ENCODE assay signal across 14 cellular contexts in the genomic region with DNA sequence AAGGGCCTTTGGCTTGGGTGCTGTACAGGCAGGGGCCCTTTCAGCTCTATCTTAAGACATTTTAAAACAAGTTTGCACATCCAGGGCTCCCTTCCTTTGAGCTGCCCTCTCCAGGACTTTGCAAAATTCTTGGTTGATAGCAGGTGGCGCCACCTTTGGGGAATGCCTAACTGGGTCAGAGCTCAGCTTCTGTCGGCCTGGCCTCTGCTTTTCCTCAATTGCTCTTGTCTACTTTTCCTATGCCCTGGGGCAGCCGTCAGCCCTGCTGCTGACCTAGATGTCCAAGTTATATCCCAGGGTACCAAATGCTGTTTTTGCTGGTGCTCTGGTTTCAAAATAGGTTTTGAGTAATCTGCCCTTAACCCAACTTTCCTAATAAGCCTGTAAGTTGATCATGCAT.
A peak's percentile ranks its signal among the peaks of the same experiment; 100 is the strongest.
DNase-seq lines count a peak whose midpoint lies in the region; ATAC-seq, FAIRE-seq and TF ChIP-seq lines count a peak whose summit lies in the region.
"Had no signal": no experiment of that assay in that cellular context is flagged by ENCODE, and none has a peak within 500 bp of the region (broad histone marks: within the 10 kb centered on the region; RNA-seq: fewer than 3 reads in every experiment).

No MANE protein-coding gene starts in this region.

- TF ChIP-seq POLR2A in GM12891 (IDR thresholded peaks at IDR 0.05; ENCODE audit: low read depth, low read length) = no peak

- intact Hi-C loops in CD4-positive, alpha-beta T cell (cut with DNase I, micrococcal nuclease) = loop anchor here in 1 of 2 experiments (5.0 kb wide), 1 partner anchor 167 kb away; no protein-coding TSS in a partner anchor

- H3K4me1 Mint-ChIP-seq in CD4-positive, alpha-beta T cell (ENCODE audit: low read depth) = peaks cover 46% of the 10 kb centered on the region
- peaks cover 3% of the 10 kb centered on the region for H3K4me1 Mint-ChIP-seq in T-helper 2 cell treated with Interferon-gamma antibody and Interleukin-4, amounts not matched to agents 5 μg/mL and 100 μg/mL, for 36 hours (ENCODE audit: low read depth)
- no peaks in the 10 kb centered on the region for H3K4me1 Mint-ChIP-seq in nephron progenitor cell

- H3K9me3 ChIP-seq in CD4-positive, alpha-beta T cell (ENCODE audit: control insufficient read depth, low read length) = no peaks in the 10 kb centered on the region

- DNase-seq in CD4-positive, alpha-beta T cell = peak in 7 of 10 experiments; percentile 16 to 46 (median 25)
- DNase-seq in GM12891 (ENCODE audit: insufficient read length, low spot score) (no peak), iPS-NIHi7 (ENCODE audit: extremely low spot score) (peak; percentile 66), nephron progenitor cell (no peak), HuH-7 (ENCODE audit: low spot score) (no peak), GM19239 (ENCODE audit: insufficient read length, low spot score) (no peak), superior temporal gyrus (ENCODE audit: extremely low spot score) (no peak)
- DNase-seq in T-helper 2 cell treated with Interferon-gamma antibody and Interleukin-4, amounts not matched to agents 5 μg/mL and 100 μg/mL, for 36 hours (ENCODE audit: low spot score) = no peak
- DNase-seq: cortex of kidney; heart right ventricle; NCI-H510A treated with DMSO at 0.1 percent for 48 hours; stimulated activated naive CD8-positive, alpha-beta T cell treated with anti-CD3 and anti-CD28 coated beads, Interleukin-15, Interleukin-2, amounts not matched to agents 100 U/mL and 50 U/mL, for 24 hours; T1000 had no signal

- H3K27me3 ChIP-seq in CD4-positive, alpha-beta T cell (ENCODE audit: control insufficient read depth, insufficient read depth, low read length) = no peaks in the 10 kb centered on the region
- H3K27me3 ChIP-seq: heart right ventricle had no signal

- FAIRE-seq in GM12891 (lab: Jason Lieb, UNC) (peak; percentile 9), GM19239 (lab: Jason Lieb, UNC) (no peak)

- POLR2A ChIA-PET in CD4-positive, alpha-beta T cell (lab: Charles Lee) = interaction anchor here (0.8 to 1.2 kb wide), 4 partner anchors 17 to 69 kb away, joined by 3 to 7 read pairs (median 5); a partner anchor contains a TSS

- no peak overlapping the region for H3K27ac ChIP-seq in CD4-positive, alpha-beta T cell (ENCODE audit: low read depth, low read length)
- H3K27ac ChIP-seq: heart right ventricle, skin epidermis had no signal

- H3K27ac Mint-ChIP-seq in CD4-positive, alpha-beta T cell = peak overlapping the region; percentile 69
- H3K27ac Mint-ChIP-seq in T-helper 2 cell treated with Interferon-gamma antibody and Interleukin-4, amounts not matched to agents 5 μg/mL and 100 μg/mL, for 36 hours = peak overlapping the region; percentile 43
- H3K27ac Mint-ChIP-seq in nephron progenitor cell = no peak overlapping the region

- peak; percentile 52 for ATAC-seq in CD4-positive, alpha-beta T cell (ENCODE audit: poor library complexity)
- ATAC-seq: heart right ventricle; stimulated activated naive CD8-positive, alpha-beta T cell treated with anti-CD3 and anti-CD28 coated beads, Interleukin-15, Interleukin-2, amounts not matched to agents 100 U/mL and 50 U/mL, for 24 hours had no signal

- no peaks in the 10 kb centered on the region for H3K27me3 Mint-ChIP-seq in CD4-positive, alpha-beta T cell
- H3K27me3 Mint-ChIP-seq in T-helper 2 cell treated with Interferon-gamma antibody and Interleukin-4, amounts not matched to agents 5 μg/mL and 100 μg/mL, for 36 hours (ENCODE audit: low read depth) = no peaks in the 10 kb centered on the region
- H3K27me3 Mint-ChIP-seq in nephron progenitor cell (ENCODE audit: low read depth, poor library complexity) = peaks cover 8% of the 10 kb centered on the region

- CTCF ChIA-PET in CD4-positive, alpha-beta T cell (lab: Charles Lee) = interaction anchor here (1.0 to 1.5 kb wide), 7 partner anchors 17 to 169 kb away, joined by 3 to 5 read pairs (median 3); no protein-coding TSS in a partner anchor

- TF ChIP-seq CTCF in CD4-positive, alpha-beta T cell (IDR thresholded peaks at IDR 0.05) = peak; percentile 57
- no peak for TF ChIP-seq CTCF in nephron progenitor cell (IDR thresholded peaks at IDR 0.05)

- no peaks in the 10 kb centered on the region for H3K9me3 Mint-ChIP-seq in CD4-positive, alpha-beta T cell
- no peaks in the 10 kb centered on the region for H3K9me3 Mint-ChIP-seq in T-helper 2 cell treated with Interferon-gamma antibody and Interleukin-4, amounts not matched to agents 5 μg/mL and 100 μg/mL, for 36 hours
- no peaks in the 10 kb centered on the region for H3K9me3 Mint-ChIP-seq in nephron progenitor cell

- no peak overlapping the region for H3K4me3 Mint-ChIP-seq in CD4-positive, alpha-beta T cell
- H3K4me3 Mint-ChIP-seq in T-helper 2 cell treated with Interferon-gamma antibody and Interleukin-4, amounts not matched to agents 5 μg/mL and 100 μg/mL, for 36 hours = no peak overlapping the region
- no peak overlapping the region for H3K4me3 Mint-ChIP-seq in nephron progenitor cell

- peaks cover 93% of the 10 kb centered on the region for H3K36me3 Mint-ChIP-seq in CD4-positive, alpha-beta T cell (ENCODE audit: low read depth)
- peaks cover 58% of the 10 kb centered on the region for H3K36me3 Mint-ChIP-seq in T-helper 2 cell treated with Interferon-gamma antibody and Interleukin-4, amounts not matched to agents 5 μg/mL and 100 μg/mL, for 36 hours (ENCODE audit: low read depth)
- H3K36me3 Mint-ChIP-seq in nephron progenitor cell (ENCODE audit: low read depth) = no peaks in the 10 kb centered on the region

TF ChIP-seq in GM12891, 5 proteins besides CTCF, POLR2A, EP300 and RAD21:
- TF ChIP-seq SPI1 (IDR thresholded peaks at IDR 0.05; ENCODE audit: low read depth, low read length) (no peak), POU2F2 (IDR thresholded peaks at IDR 0.05; ENCODE audit: low read depth, low read length) (no peak), TAF1 (IDR thresholded peaks at IDR 0.05; ENCODE audit: low read depth, low read length) (no peak), POLR2AphosphoS5 (IDR thresholded peaks at IDR 0.05; ENCODE audit: low read depth, low read length) (no peak), PAX5 (IDR thresholded peaks at IDR 0.05; ENCODE audit: insufficient read depth, low read length, severe bottlenecking) (no peak)

Comparison
In these comparisons a context has a peak if more than half of its experiments do, and no peak if none do; other contexts are left out.
1. DNase-seq: peak in CD4-positive, alpha-beta T cell (7 of 10) and iPS-NIHi7 (single experiment); none in GM12891 (single experiment), T-helper 2 cell treated with Interferon-gamma antibody and Interleukin-4, amounts not matched to agents 5 μg/mL and 100 μg/mL, for 36 hours (single experiment), nephron progenitor cell (single experiment), HuH-7 (single experiment), GM19239 (single experiment) and superior temporal gyrus (single experiment).